Comparison of ENCODE assay signal across 26 cellular contexts in genomic region chr7:46607176-46607575, GRCh38.
"Had no signal": no experiment of that assay in that cellular context is flagged by ENCODE, and none has a peak within 500 bp of the region (broad histone marks: within the 10 kb centered on the region; RNA-seq: fewer than 3 reads in every experiment).

No MANE protein-coding gene starts in this region.

- H3K9me3 Mint-ChIP-seq: activated CD4-positive, alpha-beta memory T cell treated with anti-CD3 and anti-CD28 coated beads, Interleukin-2, amount 10 ng/mL, durations not matched to agents 7 days and 5 days; activated CD4-positive, alpha-beta T cell treated with anti-CD3 and anti-CD28 coated beads, Interleukin-2, amount 10 ng/mL, durations not matched to agents 7 days and 5 days; naive B cell; neural crest cell; WTC11 had no signal

- ATAC-seq: activated T-cell treated with anti-CD3 and anti-CD28 coated beads, Interleukin-2, amount 50 U/mL, for 4 hours; activated T-helper 17 cell treated with anti-CD3 and anti-CD28 coated beads, Interleukin-2, amount 50 U/mL, for 72 hours; gastroesophageal sphincter; psoas muscle; WTC11 had no signal

- H3K36me3 ChIP-seq: colonic mucosa, esophagus squamous epithelium, gastroesophageal sphincter, tibial nerve had no signal

- H3K4me3 Mint-ChIP-seq: activated CD4-positive, alpha-beta memory T cell treated with anti-CD3 and anti-CD28 coated beads, Interleukin-2, amount 10 ng/mL, durations not matched to agents 7 days and 5 days; activated CD4-positive, alpha-beta T cell treated with anti-CD3 and anti-CD28 coated beads, Interleukin-2, amount 10 ng/mL, durations not matched to agents 7 days and 5 days; activated T-cell treated with anti-CD3 and anti-CD28 coated beads, Interleukin-2, amount 50 U/mL, for 4 hours; activated T-helper 17 cell treated with anti-CD3 and anti-CD28 coated beads, Interleukin-2, amount 50 U/mL, for 72 hours; naive B cell; neural crest cell; WTC11 had no signal

- H3K4me1 Mint-ChIP-seq: activated CD4-positive, alpha-beta memory T cell treated with anti-CD3 and anti-CD28 coated beads, Interleukin-2, amount 10 ng/mL, durations not matched to agents 7 days and 5 days; activated CD4-positive, alpha-beta T cell treated with anti-CD3 and anti-CD28 coated beads, Interleukin-2, amount 10 ng/mL, durations not matched to agents 7 days and 5 days; activated T-helper 17 cell treated with anti-CD3 and anti-CD28 coated beads, Interleukin-2, amount 50 U/mL, for 72 hours; naive B cell; neural crest cell; WTC11 had no signal

- H3K27ac Mint-ChIP-seq: activated CD4-positive, alpha-beta memory T cell treated with anti-CD3 and anti-CD28 coated beads, Interleukin-2, amount 10 ng/mL, durations not matched to agents 7 days and 5 days; activated CD4-positive, alpha-beta T cell treated with anti-CD3 and anti-CD28 coated beads, Interleukin-2, amount 10 ng/mL, durations not matched to agents 7 days and 5 days; activated T-helper 17 cell treated with anti-CD3 and anti-CD28 coated beads, Interleukin-2, amount 50 U/mL, for 72 hours; naive B cell; WTC11 had no signal

- H3K27ac ChIP-seq: colonic mucosa, epithelial cell of prostate, esophagus squamous epithelium, gastroesophageal sphincter, parathyroid adenoma, psoas muscle, tibial nerve had no signal

- DNase-seq: activated CD4-positive, alpha-beta memory T cell treated with anti-CD3 and anti-CD28 coated beads, Interleukin-2, amount 10 ng/mL, durations not matched to agents 7 days and 5 days; activated CD4-positive, alpha-beta T cell treated with anti-CD3 and anti-CD28 coated beads for 1 hour; activated CD4-positive, alpha-beta T cell treated with anti-CD3 and anti-CD28 coated beads, Interleukin-2, amount 10 ng/mL, durations not matched to agents 7 days and 5 days; activated CD8-positive, alpha-beta memory T cell treated with anti-CD3 and anti-CD28 coated beads, Interleukin-2, amount 50 U/mL, for 48 hours; activated gamma-delta T cell treated with Interleukin-2 at 50 U/mL for 16 hours; activated naive CD4-positive, alpha-beta T cell treated with anti-CD3 and anti-CD28 coated beads, Interleukin-2, amount 50 U/mL, for 16 hours; activated T-cell treated with anti-CD3 and anti-CD28 coated beads, Interleukin-2, amount 50 U/mL, for 4 hours; colonic mucosa; effector CD8-positive, alpha-beta T cell; esophagus squamous epithelium; head of caudate nucleus; kidney glomerular epithelial cell; mammary epithelial cell; naive B cell; occipital lobe; psoas muscle; stimulated activated CD4-positive, alpha-beta T cell treated with anti-CD3 and anti-CD28 coated beads, Interleukin-2, amount 100 ng/mL, for 48 hours; stimulated activated naive CD4-positive, alpha-beta T cell treated with Interleukin-2 at 50 U/mL for 16 hours; T-helper 2 cell had no signal

- H3K27me3 ChIP-seq: colonic mucosa, esophagus squamous epithelium, gastroesophageal sphincter, tibial nerve had no signal

- H3K27me3 Mint-ChIP-seq: activated CD4-positive, alpha-beta memory T cell treated with anti-CD3 and anti-CD28 coated beads, Interleukin-2, amount 10 ng/mL, durations not matched to agents 7 days and 5 days; activated CD4-positive, alpha-beta T cell treated with anti-CD3 and anti-CD28 coated beads, Interleukin-2, amount 10 ng/mL, durations not matched to agents 7 days and 5 days; activated T-helper 17 cell treated with anti-CD3 and anti-CD28 coated beads, Interleukin-2, amount 50 U/mL, for 72 hours; naive B cell had no signal

- H3K9me3 ChIP-seq: colonic mucosa, esophagus squamous epithelium, gastroesophageal sphincter, psoas muscle, tibial nerve had no signal

- H3K4me3 ChIP-seq: colonic mucosa, esophagus squamous epithelium, gastroesophageal sphincter, psoas muscle, tibial nerve had no signal

- H3K4me1 ChIP-seq: colonic mucosa, parathyroid adenoma, psoas muscle had no signal

- H3K36me3 Mint-ChIP-seq: naive B cell, WTC11 had no signal
